Comparison of ENCODE assay signal across 18 cellular contexts in genomic region chr2:68060652-68061051, GRCh38. TPM values are rescaled to one million over a fixed set of nuclear protein-coding genes. Genes with fewer than 3 reads are reported as not detected.
A peak's percentile ranks its signal among the peaks of the same experiment; 100 is the strongest.
DNase-seq lines count a peak whose midpoint lies in the region; ATAC-seq, FAIRE-seq and TF ChIP-seq lines count a peak whose summit lies in the region.
"Had no signal": no experiment of that assay in that cellular context is flagged by ENCODE, and none has a peak within 500 bp of the region (broad histone marks: within the 10 kb centered on the region; RNA-seq: fewer than 3 reads in every experiment).

No MANE protein-coding gene starts in this region.

- H3K36me3 ChIP-seq in CD4-positive, CD25-positive, alpha-beta regulatory T cell (ENCODE audit: control insufficient read depth, insufficient read depth, low read length) = no peaks in the 10 kb centered on the region
- H3K36me3 ChIP-seq in bronchial epithelial cell (ENCODE audit: control insufficient read depth, insufficient read depth, low read length) (no peaks in the 10 kb centered on the region), left ventricle myocardium inferior (no peaks in the 10 kb centered on the region)
- H3K36me3 ChIP-seq: esophagus squamous epithelium had no signal

- no peaks in the 10 kb centered on the region for H3K9me3 Mint-ChIP-seq in CD4-positive, CD25-positive, alpha-beta regulatory T cell
- no peaks in the 10 kb centered on the region for H3K9me3 Mint-ChIP-seq in IgD-negative memory B cell
- H3K9me3 Mint-ChIP-seq in naive thymus-derived CD8-positive, alpha-beta T cell = no peaks in the 10 kb centered on the region
- H3K9me3 Mint-ChIP-seq: activated CD4-positive, alpha-beta T cell treated with anti-CD3 and anti-CD28 coated beads, Interleukin-2, amount 10 ng/mL, durations not matched to agents 24 days and 14 days; CD8-positive, alpha-beta T cell; T-helper 1 cell treated with Interleukin-12 subunit alpha and Interleukin-12 subunit beta and Interleukin-4 antibody, amounts not matched to agents 30 μg/mL and 1 μg/mL, for 36 hours had no signal

- H3K27me3 Mint-ChIP-seq in CD4-positive, CD25-positive, alpha-beta regulatory T cell = peaks cover 6% of the 10 kb centered on the region
- no peaks in the 10 kb centered on the region for H3K27me3 Mint-ChIP-seq in IgD-negative memory B cell
- H3K27me3 Mint-ChIP-seq in naive thymus-derived CD8-positive, alpha-beta T cell = peaks cover 0 to 5% (median 0%) of the 10 kb centered on the region in 5 donors

- H3K4me1 Mint-ChIP-seq in CD4-positive, CD25-positive, alpha-beta regulatory T cell = peaks cover 41 to 62% (median 51%) of the 10 kb centered on the region in 4 donors
- H3K4me1 Mint-ChIP-seq in IgD-negative memory B cell = peaks cover 27 to 49% (median 36%) of the 10 kb centered on the region in 3 donors
- H3K4me1 Mint-ChIP-seq in naive thymus-derived CD8-positive, alpha-beta T cell = peaks cover 31 to 67% (median 52%) of the 10 kb centered on the region in 4 donors

- H3K36me3 Mint-ChIP-seq in CD4-positive, CD25-positive, alpha-beta regulatory T cell = peaks cover 11% of the 10 kb centered on the region
- H3K36me3 Mint-ChIP-seq in IgD-negative memory B cell = no peaks in the 10 kb centered on the region
- H3K36me3 Mint-ChIP-seq in naive thymus-derived CD8-positive, alpha-beta T cell = peaks cover 0 to 8% (median 0%) of the 10 kb centered on the region in 3 donors

- no peak for ATAC-seq in CD4-positive, CD25-positive, alpha-beta regulatory T cell (ENCODE audit: low read depth in 2 of 2)
- no peak for ATAC-seq in naive thymus-derived CD8-positive, alpha-beta T cell
- ATAC-seq: activated CD8-positive, alpha-beta memory T cell treated with anti-CD3 and anti-CD28 coated beads, Interleukin-2, amount 10 ng/mL, durations not matched to agents 7 days and 5 days; CD8-positive, alpha-beta T cell had no signal

- no peaks in the 10 kb centered on the region for H3K27me3 ChIP-seq in CD4-positive, CD25-positive, alpha-beta regulatory T cell (ENCODE audit: control insufficient read depth, insufficient read depth, low read length)
- H3K27me3 ChIP-seq in bronchial epithelial cell (ENCODE audit: control insufficient read depth, insufficient read depth, low read length) (no peaks in the 10 kb centered on the region), left ventricle myocardium inferior (ENCODE audit: low read depth) (no peaks in the 10 kb centered on the region)
- H3K27me3 ChIP-seq: esophagus squamous epithelium had no signal

- no peak overlapping the region for H3K27ac ChIP-seq in CD4-positive, CD25-positive, alpha-beta regulatory T cell (ENCODE audit: insufficient read depth, low read length, poor library complexity, severe bottlenecking)
- no peak overlapping the region for H3K27ac ChIP-seq in left ventricle myocardium inferior (replicated peaks)
- H3K27ac ChIP-seq: esophagus squamous epithelium had no signal

- H3K27ac Mint-ChIP-seq in CD4-positive, CD25-positive, alpha-beta regulatory T cell = no peak overlapping the region
- no peak overlapping the region for H3K27ac Mint-ChIP-seq in IgD-negative memory B cell
- peak overlapping the region in 4 of 10 donors; percentile 10 to 66 (median 39) for H3K27ac Mint-ChIP-seq in naive thymus-derived CD8-positive, alpha-beta T cell
- H3K27ac Mint-ChIP-seq: activated CD4-positive, alpha-beta T cell treated with anti-CD3 and anti-CD28 coated beads, Interleukin-2, amount 10 ng/mL, durations not matched to agents 24 days and 14 days; activated CD8-positive, alpha-beta memory T cell treated with anti-CD3 and anti-CD28 coated beads, Interleukin-2, amount 10 ng/mL, durations not matched to agents 7 days and 5 days; T-helper 1 cell treated with Interleukin-12 subunit alpha and Interleukin-12 subunit beta and Interleukin-4 antibody, amounts not matched to agents 30 μg/mL and 1 μg/mL, for 36 hours had no signal

- FAIRE-seq in bronchial epithelial cell (lab: Jason Lieb, UNC) = no peak

- DNase-seq in CD4-positive, CD25-positive, alpha-beta regulatory T cell = no peak
- DNase-seq in bronchial epithelial cell (ENCODE audit: low read depth) (peak; percentile 93), left ventricle myocardium inferior (no peak), NCI-H526 treated with DMSO at 0.1 percent for 48 hours (lab: John Stamatoyannopoulos, UW) (no peak), NCI-H82 treated with DMSO at 0.1 percent for 48 hours (lab: John Stamatoyannopoulos, UW; ENCODE audit: unreplicated experiment) (no peak)
- DNase-seq in naive thymus-derived CD8-positive, alpha-beta T cell = no peak
- DNase-seq: activated CD4-positive, alpha-beta T cell treated with anti-CD3 and anti-CD28 coated beads, Interleukin-2, amount 10 ng/mL, durations not matched to agents 24 days and 14 days; activated CD8-positive, alpha-beta memory T cell treated with anti-CD3 and anti-CD28 coated beads, Interleukin-2, amount 10 ng/mL, durations not matched to agents 7 days and 5 days; CD8-positive, alpha-beta T cell; effector CD4-positive, alpha-beta T cell; esophagus squamous epithelium; KBM-7; MV-4-11; NCI-H187; NCI-H774; retina had no signal

- POLR2A ChIA-PET in naive thymus-derived CD8-positive, alpha-beta T cell (lab: Charles Lee) = no interaction called here

- H3K4me1 ChIP-seq in CD4-positive, CD25-positive, alpha-beta regulatory T cell (ENCODE audit: control insufficient read depth, insufficient read depth, low read length, poor library complexity, severe bottlenecking) = peaks cover 28% of the 10 kb centered on the region
- peaks cover 63% of the 10 kb centered on the region for H3K4me1 ChIP-seq in left ventricle myocardium inferior

- intact Hi-C loops in left ventricle myocardium inferior (cut with micrococcal nuclease) = no loop called here

- TF ChIP-seq CTCF in bronchial epithelial cell (IDR thresholded peaks at IDR 0.05; ENCODE audit: insufficient read depth, low read length, severe bottlenecking) = no peak
- no peak for TF ChIP-seq CTCF in left ventricle myocardium inferior (IDR thresholded peaks at IDR 0.05; ENCODE audit: borderline replicate concordance)

- peak overlapping the region in 3 of 4 donors; percentile 22 to 70 (median 63) for H3K4me3 Mint-ChIP-seq in CD4-positive, CD25-positive, alpha-beta regulatory T cell
- peak overlapping the region in 3 of 4 donors; percentile 12 to 32 (median 14) for H3K4me3 Mint-ChIP-seq in IgD-negative memory B cell
- peak overlapping the region in 7 of 10 donors; percentile 9 to 54 (median 35) for H3K4me3 Mint-ChIP-seq in naive thymus-derived CD8-positive, alpha-beta T cell
- H3K4me3 Mint-ChIP-seq: activated CD4-positive, alpha-beta T cell treated with anti-CD3 and anti-CD28 coated beads, Interleukin-2, amount 10 ng/mL, durations not matched to agents 24 days and 14 days; activated CD8-positive, alpha-beta memory T cell treated with anti-CD3 and anti-CD28 coated beads, Interleukin-2, amount 10 ng/mL, durations not matched to agents 7 days and 5 days had no signal

- peak overlapping the region; percentile 12 for H3K4me3 ChIP-seq in CD4-positive, CD25-positive, alpha-beta regulatory T cell (ENCODE audit: low read depth, low read length)
- H3K4me3 ChIP-seq in bronchial epithelial cell (ENCODE audit: low read depth, low read length) (no peak overlapping the region), left ventricle myocardium inferior (no peak overlapping the region)
- H3K4me3 ChIP-seq: esophagus squamous epithelium had no signal

- no peaks in the 10 kb centered on the region for H3K9me3 ChIP-seq in CD4-positive, CD25-positive, alpha-beta regulatory T cell (ENCODE audit: control insufficient read depth in 2 of 2, low read length in 2 of 2)
- H3K9me3 ChIP-seq in left ventricle myocardium inferior (replicated peaks) = no peaks in the 10 kb centered on the region
- H3K9me3 ChIP-seq: esophagus squamous epithelium had no signal

RNA-seq across cellular contexts. Expression of gene C1D, which starts 2.2 kb away (rescaled TPM):
- total RNA-seq in CD4-positive, CD25-positive, alpha-beta regulatory T cell = 22.8 TPM
- polyA plus RNA-seq in CD4-positive, CD25-positive, alpha-beta regulatory T cell = 10 to 100 TPM; 28.7 to 55.2 (median 41.4) TPM
- 35.9 TPM for polyA plus RNA-seq in IgD-negative memory B cell
- 16.8 and 20.0 TPM in 2 replicates for total RNA-seq in bronchial epithelial cell
- 10 to 100 TPM; 18.8 to 19.2 TPM for total RNA-seq in naive thymus-derived CD8-positive, alpha-beta T cell
- 10 to 100 TPM; 23.0 to 42.7 (median 41.7) TPM for polyA plus RNA-seq in naive thymus-derived CD8-positive, alpha-beta T cell
- total RNA-seq in left ventricle myocardium inferior = 19.5 TPM
